8 cellular contexts compared by ENCODE assay signal in genomic region chr1:103107696-103108524, GRCh38. TPM values are rescaled to one million over a fixed set of nuclear protein-coding genes. Genes with fewer than 3 reads are reported as not detected.
DNase-seq lines count a peak whose midpoint lies in the region; ATAC-seq and TF ChIP-seq lines count a peak whose summit lies in the region.

COL11A1 (minus strand) TSS chr1:103108522; CDS start chr1:103108178, 344 bp downstream.

- H3K4me3 ChIP-seq in esophagus squamous epithelium (peak within 1 kb of the TSS in 3 of 4 donors; percentile 31 to 58 (median 38)), upper lobe of right lung (peak within 1 kb of the TSS; percentile 28)

- no peak for DNase-seq in activated T-cell treated with anti-CD3 and anti-CD28 coated beads, Interleukin-2, amount 50 U/mL, for 72 hours
- no peak for DNase-seq in activated T-cell treated with anti-CD3 and anti-CD28 coated beads, Interleukin-2, amount 50 U/mL, for 24 hours
- DNase-seq in esophagus squamous epithelium (lab: John Stamatoyannopoulos, UW): no peak
- DNase-seq in natural killer cell treated with Interleukin-12 subunit alpha and Interleukin-12 subunit beta and Interleukin-15 and Interleukin-18, amount 100 ng/mL, for 72 hours (ENCODE audit: low spot score): no peak
- no peak for DNase-seq in upper lobe of right lung
- no peak for DNase-seq in inferior parietal cortex (ENCODE audit: extremely low spot score)
- no peak for DNase-seq in NCI-H146 treated with DMSO at 0.1 percent for 48 hours (lab: John Stamatoyannopoulos, UW; ENCODE audit: unreplicated experiment)

- no peak within 1 kb of the TSS for H3K27ac ChIP-seq in esophagus squamous epithelium
- no peak within 1 kb of the TSS for H3K27ac ChIP-seq in upper lobe of right lung

- intact Hi-C loops in esophagus squamous epithelium (cut with DNase I): no loop called here
- intact Hi-C loops in upper lobe of right lung (cut with DNase I): no loop called here

- H3K27ac Mint-ChIP-seq in activated T-cell treated with anti-CD3 and anti-CD28 coated beads, Interleukin-2, amount 50 U/mL, for 72 hours: no peak within 1 kb of the TSS
- H3K27ac Mint-ChIP-seq in activated T-cell treated with anti-CD3 and anti-CD28 coated beads, Interleukin-2, amount 50 U/mL, for 24 hours: no peak within 1 kb of the TSS
- H3K27ac Mint-ChIP-seq in natural killer cell treated with Interleukin-12 subunit alpha and Interleukin-12 subunit beta and Interleukin-15 and Interleukin-18, amount 100 ng/mL, for 72 hours: no peak within 1 kb of the TSS

- H3K27me3 ChIP-seq in esophagus squamous epithelium: peaks cover 0 to 25% (median 5%) of the 10 kb centered on the region in 4 donors
- H3K27me3 ChIP-seq in upper lobe of right lung: no peaks in the 10 kb centered on the region

- peak within 1 kb of the TSS; percentile 27 to 32 for H3K4me3 Mint-ChIP-seq in activated T-cell treated with anti-CD3 and anti-CD28 coated beads, Interleukin-2, amount 50 U/mL, for 72 hours
- H3K4me3 Mint-ChIP-seq in activated T-cell treated with anti-CD3 and anti-CD28 coated beads, Interleukin-2, amount 50 U/mL, for 24 hours: no peak within 1 kb of the TSS
- peak within 1 kb of the TSS; percentile 50 for H3K4me3 Mint-ChIP-seq in natural killer cell treated with Interleukin-12 subunit alpha and Interleukin-12 subunit beta and Interleukin-15 and Interleukin-18, amount 100 ng/mL, for 72 hours

- H3K4me1 ChIP-seq in esophagus squamous epithelium (peaks cover 13 to 25% (median 15%) of the 10 kb centered on the region in 3 donors), upper lobe of right lung (no peaks in the 10 kb centered on the region)

- no peak for TF ChIP-seq POLR2A in esophagus squamous epithelium (IDR thresholded peaks at IDR 0.05)

- H3K4me1 Mint-ChIP-seq in activated T-cell treated with anti-CD3 and anti-CD28 coated beads, Interleukin-2, amount 50 U/mL, for 72 hours (ENCODE audit: low read depth): peaks cover 6% of the 10 kb centered on the region
- H3K4me1 Mint-ChIP-seq in activated T-cell treated with anti-CD3 and anti-CD28 coated beads, Interleukin-2, amount 50 U/mL, for 24 hours (ENCODE audit: low read depth): peaks cover 15% of the 10 kb centered on the region
- peaks cover 0 to 5% of the 10 kb centered on the region in 2 donors for H3K4me1 Mint-ChIP-seq in natural killer cell treated with Interleukin-12 subunit alpha and Interleukin-12 subunit beta and Interleukin-15 and Interleukin-18, amount 100 ng/mL, for 72 hours (ENCODE audit: low read depth in 2 of 2)

- ATAC-seq in activated T-cell treated with anti-CD3 and anti-CD28 coated beads, Interleukin-2, amount 50 U/mL, for 72 hours (replicated peaks in 1 of 2): no peak
- ATAC-seq in natural killer cell treated with Interleukin-12 subunit alpha and Interleukin-12 subunit beta and Interleukin-15 and Interleukin-18, amount 100 ng/mL, for 72 hours: no peak
- ATAC-seq in upper lobe of right lung: no peak
- no peak for ATAC-seq in GM18858 (IDR thresholded peaks at IDR 0.05; ENCODE audit: unreplicated experiment)

- H3K36me3 ChIP-seq in esophagus squamous epithelium (no peaks in the 10 kb centered on the region), upper lobe of right lung (no peaks in the 10 kb centered on the region)

- H3K9me3 Mint-ChIP-seq in activated T-cell treated with anti-CD3 and anti-CD28 coated beads, Interleukin-2, amount 50 U/mL, for 72 hours: no peaks in the 10 kb centered on the region
- no peaks in the 10 kb centered on the region for H3K9me3 Mint-ChIP-seq in activated T-cell treated with anti-CD3 and anti-CD28 coated beads, Interleukin-2, amount 50 U/mL, for 24 hours
- H3K9me3 Mint-ChIP-seq in natural killer cell treated with Interleukin-12 subunit alpha and Interleukin-12 subunit beta and Interleukin-15 and Interleukin-18, amount 100 ng/mL, for 72 hours: no peaks in the 10 kb centered on the region

- 3 to 4% methylated on average over 17 to 20 of the region's 26 CpGs for WGBS in esophagus squamous epithelium, 2 donors

- TF ChIP-seq CTCF in esophagus squamous epithelium (IDR thresholded peaks at IDR 0.05) (no peak), upper lobe of right lung (IDR thresholded peaks at IDR 0.05) (no peak)

- no peaks in the 10 kb centered on the region for H3K9me3 ChIP-seq in esophagus squamous epithelium
- H3K9me3 ChIP-seq in upper lobe of right lung: no peaks in the 10 kb centered on the region

- H3K36me3 Mint-ChIP-seq in activated T-cell treated with anti-CD3 and anti-CD28 coated beads, Interleukin-2, amount 50 U/mL, for 72 hours (ENCODE audit: insufficient read depth in 2 of 2): no peaks in the 10 kb centered on the region
- H3K36me3 Mint-ChIP-seq in activated T-cell treated with anti-CD3 and anti-CD28 coated beads, Interleukin-2, amount 50 U/mL, for 24 hours (ENCODE audit: low read depth): no peaks in the 10 kb centered on the region
- no peaks in the 10 kb centered on the region for H3K36me3 Mint-ChIP-seq in natural killer cell treated with Interleukin-12 subunit alpha and Interleukin-12 subunit beta and Interleukin-15 and Interleukin-18, amount 100 ng/mL, for 72 hours

- H3K27me3 Mint-ChIP-seq in activated T-cell treated with anti-CD3 and anti-CD28 coated beads, Interleukin-2, amount 50 U/mL, for 72 hours (ENCODE audit: low read depth): peaks cover 11% of the 10 kb centered on the region
- peaks cover 36% of the 10 kb centered on the region for H3K27me3 Mint-ChIP-seq in activated T-cell treated with anti-CD3 and anti-CD28 coated beads, Interleukin-2, amount 50 U/mL, for 24 hours
- peaks cover 10% of the 10 kb centered on the region in 2 donors for H3K27me3 Mint-ChIP-seq in natural killer cell treated with Interleukin-12 subunit alpha and Interleukin-12 subunit beta and Interleukin-15 and Interleukin-18, amount 100 ng/mL, for 72 hours

RNA-seq across cellular contexts. Expression of gene COL11A1, which starts in this region (rescaled TPM):
- not detected for total RNA-seq in activated T-cell treated with anti-CD3 and anti-CD28 coated beads, Interleukin-2, amount 50 U/mL, for 72 hours
- total RNA-seq in esophagus squamous epithelium: not detected
- not detected for total RNA-seq in natural killer cell treated with Interleukin-12 subunit alpha and Interleukin-12 subunit beta and Interleukin-15 and Interleukin-18, amount 100 ng/mL, for 72 hours
- 1.7 TPM for total RNA-seq in upper lobe of right lung
